Comparison of ENCODE assay signal across 19 cellular contexts in the genomic region with DNA sequence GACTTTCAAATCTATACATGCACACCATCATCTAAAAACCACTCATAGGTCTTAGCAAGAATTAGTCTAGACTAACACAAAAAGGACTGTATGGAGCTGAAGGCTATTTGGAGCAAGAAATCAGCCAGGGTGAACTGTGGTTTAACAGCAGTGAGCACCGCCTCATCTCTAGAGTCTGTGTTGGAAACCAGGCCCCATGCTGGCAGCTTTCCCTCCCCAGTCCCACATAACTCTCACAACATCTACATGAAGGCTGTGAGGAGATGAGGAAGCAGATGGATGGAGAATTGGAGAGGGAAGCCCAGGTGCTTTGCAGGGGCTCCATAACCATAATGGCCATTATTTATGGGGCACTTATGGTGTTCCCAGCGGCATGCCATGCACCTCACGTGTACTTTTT.
DNase-seq lines count a peak whose midpoint lies in the region; ATAC-seq and TF ChIP-seq lines count a peak whose summit lies in the region.
"Had no signal": no experiment of that assay in that cellular context is flagged by ENCODE, and none has a peak within 500 bp of the region (broad histone marks: within the 10 kb centered on the region; RNA-seq: fewer than 3 reads in every experiment).

No MANE protein-coding gene starts in this region.

- no peaks in the 10 kb centered on the region for H3K9me3 Mint-ChIP-seq in naive thymus-derived CD8-positive, alpha-beta T cell
- H3K9me3 Mint-ChIP-seq: CD4-positive, alpha-beta T cell; CD8-positive, alpha-beta memory T cell; GM23338; H9; HFFc6 had no signal

- H3K36me3 Mint-ChIP-seq in naive thymus-derived CD8-positive, alpha-beta T cell: no peaks in the 10 kb centered on the region
- H3K36me3 Mint-ChIP-seq: CD14-positive monocyte; CD8-positive, alpha-beta memory T cell had no signal

- no peak overlapping the region for H3K27ac ChIP-seq in A673 (ENCODE audit: low read depth, low read length, poor library complexity, severe bottlenecking)
- H3K27ac ChIP-seq in Karpas-422 (ENCODE audit: low read length): no peak overlapping the region
- H3K27ac ChIP-seq: BLaER1 treated with 17β-estradiol and CSF1 and Interleukin-3, amounts not matched to agents 10 nM and 100 nM had no signal

- H2AFZ ChIP-seq in Karpas-422 (ENCODE audit: low read length): no peak overlapping the region
- H2AFZ ChIP-seq: GM23338 had no signal

- H3K9me3 ChIP-seq in A673 (ENCODE audit: low read depth, low read length, poor library complexity, severe bottlenecking) (no peaks in the 10 kb centered on the region), Karpas-422 (ENCODE audit: low read length) (no peaks in the 10 kb centered on the region)
- H3K9me3 ChIP-seq: BE2C; BLaER1 treated with 17β-estradiol and CSF1 and Interleukin-3, amounts not matched to agents 10 nM and 100 nM had no signal

- TF ChIP-seq CTCF in astrocyte of the spinal cord (IDR thresholded peaks at IDR 0.05; ENCODE audit: low read depth, low read length): no peak
- TF ChIP-seq CTCF in A673 (conservative IDR thresholded peaks at IDR 0.05; ENCODE audit: low read depth, low read length): no peak

- H3K4me3 Mint-ChIP-seq in naive thymus-derived CD8-positive, alpha-beta T cell: no peak overlapping the region
- H3K4me3 Mint-ChIP-seq: CD14-positive monocyte; CD4-positive, alpha-beta T cell; CD8-positive, alpha-beta memory T cell; GM23338; H9; HFFc6 had no signal

- H3K36me3 ChIP-seq in A673 (ENCODE audit: insufficient read depth, low read length, poor library complexity, severe bottlenecking) (no peaks in the 10 kb centered on the region), Karpas-422 (ENCODE audit: insufficient read depth, low read length) (no peaks in the 10 kb centered on the region)
- H3K36me3 ChIP-seq: BE2C; BLaER1 treated with 17β-estradiol and CSF1 and Interleukin-3, amounts not matched to agents 10 nM and 100 nM had no signal

- POLR2A ChIA-PET in A673 (lab: Charles Lee; ENCODE audit: low non-redundant PET): no interaction called here
- POLR2A ChIA-PET in naive thymus-derived CD8-positive, alpha-beta T cell (lab: Charles Lee): no interaction called here

- H3K27me3 ChIP-seq in A673 (replicated peaks; ENCODE audit: insufficient read depth, low read depth, low read length, poor library complexity) (no peaks in the 10 kb centered on the region), Karpas-422 (ENCODE audit: low read length) (no peaks in the 10 kb centered on the region)
- H3K27me3 ChIP-seq: BE2C; BLaER1 treated with 17β-estradiol and CSF1 and Interleukin-3, amounts not matched to agents 10 nM and 100 nM had no signal

- peaks cover 0 to 8% (median 5%) of the 10 kb centered on the region in 4 donors for H3K4me1 Mint-ChIP-seq in naive thymus-derived CD8-positive, alpha-beta T cell
- H3K4me1 Mint-ChIP-seq: CD14-positive monocyte; CD8-positive, alpha-beta memory T cell had no signal

- no peaks in the 10 kb centered on the region for H3K9me2 ChIP-seq in Karpas-422 (replicated peaks; ENCODE audit: insufficient read depth, low read length)

- intact Hi-C loops in A673 (cut with micrococcal nuclease; ENCODE audit: unreplicated experiment): no loop called here

- BruUV-seq in A673 (replicated peaks; lab: Mats Ljungman, UMichigan): no TSS peak

- H3K79me2 ChIP-seq in Karpas-422 (ENCODE audit: low read length): no peaks in the 10 kb centered on the region

- in situ Hi-C loops in astrocyte of the spinal cord (cut with HindIII; ENCODE audit: low sequenced_read_pairs): no loop called here

- H3K4me2 ChIP-seq in Karpas-422 (ENCODE audit: low read depth, low read length, poor library complexity, severe bottlenecking): no peak overlapping the region
- H3K4me2 ChIP-seq: BLaER1 treated with 17β-estradiol and CSF1 and Interleukin-3, amounts not matched to agents 10 nM and 100 nM; GM23338 had no signal

- DNase-seq in NCI-H524 treated with DMSO at 0.1 percent for 48 hours (lab: John Stamatoyannopoulos, UW) (peak; percentile 66), astrocyte of the spinal cord (ENCODE audit: low read depth, low spot score) (peak; percentile 31), myocyte (ENCODE audit: low read depth) (peak; percentile 14), A673 (ENCODE audit: low spot score) (no peak), Karpas-422 (no peak), NCI-H146 treated with DMSO at 0.1 percent for 48 hours (lab: John Stamatoyannopoulos, UW; ENCODE audit: unreplicated experiment) (no peak)
- no peak for DNase-seq in naive thymus-derived CD8-positive, alpha-beta T cell
- DNase-seq: BE2C; CD4-positive, alpha-beta T cell; CD8-positive, alpha-beta memory T cell; DMS 273 treated with DMSO at 0.1 percent for 48 hours; DMS53; DMS79 treated with DMSO at 0.1 percent for 48 hours; GF-D8; H9; HFFc6 had no signal

- no peak overlapping the region for H3K9ac ChIP-seq in Karpas-422 (ENCODE audit: low read length)
- H3K9ac ChIP-seq: BLaER1 treated with 17β-estradiol and CSF1 and Interleukin-3, amounts not matched to agents 10 nM and 100 nM had no signal

- H4K20me1 ChIP-seq in Karpas-422 (ENCODE audit: insufficient read depth, low read depth, low read length): no peaks in the 10 kb centered on the region
- H4K20me1 ChIP-seq: BLaER1 treated with 17β-estradiol and CSF1 and Interleukin-3, amounts not matched to agents 10 nM and 100 nM had no signal

- peaks cover 2 to 12% (median 4%) of the 10 kb centered on the region in 5 donors for H3K27me3 Mint-ChIP-seq in naive thymus-derived CD8-positive, alpha-beta T cell

- H3K4me3 ChIP-seq in astrocyte of the spinal cord (ENCODE audit: low read depth, low read length): no peak overlapping the region
- H3K4me3 ChIP-seq in A673 (ENCODE audit: low read depth, low read length, poor library complexity, severe bottlenecking): no peak overlapping the region
- H3K4me3 ChIP-seq in Karpas-422 (ENCODE audit: low read length): no peak overlapping the region
- H3K4me3 ChIP-seq: BLaER1 treated with 17β-estradiol and CSF1 and Interleukin-3, amounts not matched to agents 10 nM and 100 nM; GM23338 had no signal

- no peak for ATAC-seq in naive thymus-derived CD8-positive, alpha-beta T cell
- ATAC-seq: GM23338 had no signal

- CTCF ChIA-PET in A673 (lab: Charles Lee): no interaction called here

- H3K4me1 ChIP-seq in A673 (ENCODE audit: insufficient read depth, low read length, poor library complexity, severe bottlenecking): no peaks in the 10 kb centered on the region
- H3K4me1 ChIP-seq in Karpas-422 (ENCODE audit: low read length): peaks cover 11% of the 10 kb centered on the region
- H3K4me1 ChIP-seq: BE2C; BLaER1 treated with 17β-estradiol and CSF1 and Interleukin-3, amounts not matched to agents 10 nM and 100 nM had no signal

- no peak overlapping the region for H3K27ac Mint-ChIP-seq in naive thymus-derived CD8-positive, alpha-beta T cell
- H3K27ac Mint-ChIP-seq: CD14-positive monocyte; CD4-positive, alpha-beta T cell; CD8-positive, alpha-beta memory T cell; GM23338; HFFc6 had no signal

Comparison
In these comparisons a context has a peak if more than half of its experiments do, and no peak if none do; other contexts are left out.
1. DNase-seq: peak in NCI-H524 treated with DMSO at 0.1 percent for 48 hours (single experiment), astrocyte of the spinal cord (single experiment) and myocyte (single experiment); none in A673 (single experiment), Karpas-422 (single experiment), naive thymus-derived CD8-positive, alpha-beta T cell (0 of 10) and NCI-H146 treated with DMSO at 0.1 percent for 48 hours (single experiment).